ENCODE assay signal across 11 cellular contexts in genomic region chr12:51911788-51912711, GRCh38. TPM values are rescaled to one million over a fixed set of nuclear protein-coding genes. Genes with fewer than 3 reads are reported as not detected.
DNase-seq lines count a peak whose midpoint lies in the region; ATAC-seq and TF ChIP-seq lines count a peak whose summit lies in the region.
"Had no signal": no experiment of that assay in that cellular context is flagged by ENCODE, and none has a peak within 500 bp of the region (broad histone marks: within the 10 kb centered on the region; RNA-seq: fewer than 3 reads in every experiment).

No MANE protein-coding gene starts in this region.

- H3K79me2 ChIP-seq in PC-9 (ENCODE audit: low read depth) = no peaks in the 10 kb centered on the region

- no peaks in the 10 kb centered on the region for H3F3A ChIP-seq in PC-9 (ENCODE audit: insufficient read depth, low read depth)

- H3K27ac ChIP-seq in duodenal mucosa (ENCODE audit: low read depth, low read length) (peak overlapping the region; percentile 51), PC-9 (no peak overlapping the region)
- H3K27ac ChIP-seq: ovary had no signal

- no peak for TF ChIP-seq CTCF in PC-9 (conservative IDR thresholded peaks at IDR 0.05)

- no peak overlapping the region for H2AFZ ChIP-seq in PC-9

- H4K20me1 ChIP-seq in PC-9 (ENCODE audit: insufficient read depth) = no peaks in the 10 kb centered on the region

- no peaks in the 10 kb centered on the region for H3K9me2 ChIP-seq in PC-9 (ENCODE audit: insufficient read depth)

- POLR2A ChIA-PET in PC-9 (lab: Charles Lee; ENCODE audit: unreplicated experiment) = no interaction called here

- H3K9me3 ChIP-seq in duodenal mucosa (ENCODE audit: control insufficient read depth in 1 of 2, low read length in 2 of 2) (no peaks in the 10 kb centered on the region), PC-9 (ENCODE audit: insufficient read depth, low read depth) (no peaks in the 10 kb centered on the region)
- H3K9me3 ChIP-seq: ovary had no signal

- no peak overlapping the region for H3K9ac ChIP-seq in duodenal mucosa (ENCODE audit: low read depth in 1 of 2, low read length in 2 of 2)

- H3K4me1 ChIP-seq in duodenal mucosa (ENCODE audit: control insufficient read depth in 1 of 2, insufficient read depth in 2 of 2, low read length in 2 of 2) (peaks cover 20 to 27% of the 10 kb centered on the region in 2 donors), PC-9 (replicated peaks; ENCODE audit: insufficient read depth) (no peaks in the 10 kb centered on the region)

- intact Hi-C loops in PC-9 (cut with micrococcal nuclease; ENCODE audit: unreplicated experiment) = no loop called here

- no peaks in the 10 kb centered on the region for H3K27me3 ChIP-seq in duodenal mucosa (ENCODE audit: control insufficient read depth in 1 of 2, insufficient read depth in 2 of 2, low read length in 2 of 2)
- peaks cover 47% of the 10 kb centered on the region for H3K27me3 ChIP-seq in PC-9 (ENCODE audit: insufficient read depth, low read depth)
- H3K27me3 ChIP-seq: ovary had no signal

- CTCF ChIA-PET in PC-9 (lab: Charles Lee) = interaction anchor here (0.6 kb wide), 1 partner anchor 111 kb away, joined by 10 read pairs; no protein-coding TSS in a partner anchor

- DNase-seq in AG20443 (ENCODE audit: low spot score) = peak; percentile 31
- DNase-seq in M059J (ENCODE audit: low read depth) = peak; percentile 23
- DNase-seq in mesenteric fat pad (ENCODE audit: low spot score) = peak; percentile 89
- no peak for DNase-seq in LoVo (ENCODE audit: low spot score)
- DNase-seq in PC-9 = no peak
- DNase-seq: NCI-H1417 treated with DMSO at 0.1 percent for 48 hours had no signal

- peaks cover 0 to 9% of the 10 kb centered on the region in 2 donors for H3K36me3 ChIP-seq in duodenal mucosa (ENCODE audit: control insufficient read depth in 1 of 2, insufficient read depth in 2 of 2, low read length in 2 of 2)
- no peaks in the 10 kb centered on the region for H3K36me3 ChIP-seq in PC-9 (ENCODE audit: low read depth)
- H3K36me3 ChIP-seq: ovary had no signal

- H3K4me3 ChIP-seq in duodenal mucosa (ENCODE audit: low read depth in 1 of 2, low read length in 2 of 2) (peak overlapping the region in 1 of 2 donors; percentile 28), PC-9 (no peak overlapping the region)
- H3K4me3 ChIP-seq: ovary had no signal

- H3K4me2 ChIP-seq in PC-9 = no peak overlapping the region

- BruUV-seq in PC-9 (replicated peaks; lab: Mats Ljungman, UMichigan) = no TSS peak

- ATAC-seq in GM18520 (IDR thresholded peaks at IDR 0.05; ENCODE audit: unreplicated experiment) = no peak
- no peak for ATAC-seq in HG02571 (IDR thresholded peaks at IDR 0.05; ENCODE audit: unreplicated experiment)

RNA-seq across cellular contexts. Expression of gene ACVRL1, which starts 4.7 kb away (rescaled TPM):
- 0.10 and 1.2 TPM in 2 replicates for total RNA-seq in M059J (2014; rRNA removed; shearing (Covaris generic))
- total RNA-seq in mesenteric fat pad (85.2 TPM), PC-9 (2021) (not detected in 2 replicates)

RNA-seq across cellular contexts. Expression of gene ANKRD33, which starts 24.1 kb away (rescaled TPM):
- not detected in 2 replicates for total RNA-seq in M059J (2014; rRNA removed; shearing (Covaris generic))
- total RNA-seq in mesenteric fat pad (not detected), PC-9 (2021) (not detected in 2 replicates)
- total RNA-seq: frontal cortex, ovary had no signal

RNA-seq across cellular contexts. Expression of gene ACVR1B, which starts 39.4 kb away (rescaled TPM):
- total RNA-seq in M059J (2014; rRNA removed; shearing (Covaris generic)) = 2.7 and 3.1 TPM in 2 replicates
- total RNA-seq in mesenteric fat pad (40.9 TPM), PC-9 (2021) (13.4 and 15.4 TPM in 2 replicates)

Comparison
In these comparisons a context has a peak if more than half of its experiments do, and no peak if none do; other contexts are left out.
1. DNase-seq: peak in AG20443 (single experiment), M059J (single experiment) and mesenteric fat pad (single experiment); none in LoVo (single experiment) and PC-9 (0 of 2).
2. RNA of gene ACVRL1, which starts 4.7 kb away (total RNA-seq): 85.2 TPM in mesenteric fat pad (single experiment); 0.10 to 1.2 TPM in M059J and not detected in PC-9; every median in the first group is over 10 times any median in the second.